ENCODE assay signal across 26 cellular contexts in the genomic region with DNA sequence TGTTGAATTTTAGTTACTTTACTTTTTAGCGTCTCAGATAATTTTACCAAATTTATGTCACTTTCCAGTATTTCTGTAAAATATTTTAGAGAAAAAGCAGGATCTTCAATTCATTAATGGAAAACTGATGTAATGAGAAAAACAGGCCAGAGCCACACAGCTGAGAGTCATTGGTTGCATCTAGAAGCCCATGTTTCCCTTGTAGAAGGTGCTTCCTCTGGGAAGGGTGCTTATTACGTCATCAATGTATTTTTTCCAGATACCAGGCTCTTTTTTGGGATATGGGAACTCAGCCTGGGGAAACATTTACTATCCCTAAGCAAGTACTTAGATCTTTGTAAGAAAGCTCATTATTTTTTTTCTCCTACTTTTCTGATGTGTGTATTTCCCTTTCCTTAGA.
DNase-seq lines count a peak whose midpoint lies in the region; ATAC-seq, FAIRE-seq and TF ChIP-seq lines count a peak whose summit lies in the region.
"Had no signal": no experiment of that assay in that cellular context is flagged by ENCODE, and none has a peak within 500 bp of the region (broad histone marks: within the 10 kb centered on the region; RNA-seq: fewer than 3 reads in every experiment).

No MANE protein-coding gene starts in this region.

- no peaks in the 10 kb centered on the region for H3K36me3 Mint-ChIP-seq in activated T-helper 1 cell treated with anti-CD3 and anti-CD28 coated beads, Interleukin-12 subunit alpha, Interleukin-12 subunit beta, Interleukin-2, Interleukin-4 antibody, amounts not matched to agents 30 ng/mL and 10 ng/mL and 1 ng/mL, durations not matched to agents 14 hours and 24 hours and 36 hours (ENCODE audit: low read depth)
- H3K36me3 Mint-ChIP-seq: CD14-positive monocyte, IgD-negative memory B cell had no signal

- H3K9me3 Mint-ChIP-seq in activated T-helper 1 cell treated with anti-CD3 and anti-CD28 coated beads, Interleukin-12 subunit alpha, Interleukin-12 subunit beta, Interleukin-2, Interleukin-4 antibody, amounts not matched to agents 30 ng/mL and 10 ng/mL and 1 ng/mL, durations not matched to agents 14 hours and 24 hours and 36 hours, result no peaks in the 10 kb centered on the region
- H3K9me3 Mint-ChIP-seq: HFFc6 had no signal

- no peak for ATAC-seq in HepG2
- no peak for ATAC-seq in HG03520 (IDR thresholded peaks at IDR 0.05; ENCODE audit: unreplicated experiment)

- TF ChIP-seq POLR2A in HepG2 (IDR thresholded peaks at IDR 0.05; ENCODE audit: insufficient read depth in 1 of 2, low read depth in 2 of 2, low read length in 2 of 2), result no peak
- TF ChIP-seq POLR2A in sigmoid colon (IDR thresholded peaks at IDR 0.05), result no peak

- H4K20me1 ChIP-seq in HepG2 (ENCODE audit: insufficient read depth, low read length), result no peaks in the 10 kb centered on the region

- TF ChIP-seq RAD21 in HepG2 (CRISPR knock-in tag; IDR thresholded peaks at IDR 0.05), result no peak

- in situ Hi-C loops in HepG2 (cut with HindIII; ENCODE audit: extremely low pct_ligation_motif_present, low pct_unique_long_range_greater_than_20kb), result no loop called here

- no peak overlapping the region for H3K9ac ChIP-seq in HepG2 (ENCODE audit: insufficient read depth, low read depth, low read length)

- CTCF ChIA-PET in HepG2 (lab: Yijun Ruan, JAX; ENCODE audit: low intra/inter-chr PET ratio, low total read pairs), result no interaction called here

- peak overlapping the region; percentile 65 for H3K27ac ChIP-seq in ascending aorta
- H3K27ac ChIP-seq in HepG2 (ENCODE audit: extremely low read length, insufficient read depth, low read length), result no peak overlapping the region
- H3K27ac ChIP-seq in sigmoid colon, result peak overlapping the region in 3 of 4 donors; percentile 65 to 68 (median 66)
- H3K27ac ChIP-seq: 22Rv1, HL-60, PC-9, RWPE1, SJSA1 had no signal

- H3K9me3 ChIP-seq in ascending aorta, result no peaks in the 10 kb centered on the region
- no peaks in the 10 kb centered on the region for H3K9me3 ChIP-seq in HepG2 (ENCODE audit: low read length)
- H3K9me3 ChIP-seq in sigmoid colon, result no peaks in the 10 kb centered on the region
- H3K9me3 ChIP-seq: SJSA1 had no signal

- no peaks in the 10 kb centered on the region for H3K4me1 Mint-ChIP-seq in activated T-helper 1 cell treated with anti-CD3 and anti-CD28 coated beads, Interleukin-12 subunit alpha, Interleukin-12 subunit beta, Interleukin-2, Interleukin-4 antibody, amounts not matched to agents 30 ng/mL and 10 ng/mL and 1 ng/mL, durations not matched to agents 14 hours and 24 hours and 36 hours (ENCODE audit: low read depth)
- H3K4me1 Mint-ChIP-seq: IgD-negative memory B cell had no signal

- POLR2A ChIA-PET in HepG2 (lab: Yijun Ruan, JAX), result no interaction called here

- H3K27ac Mint-ChIP-seq in activated T-helper 1 cell treated with anti-CD3 and anti-CD28 coated beads, Interleukin-12 subunit alpha, Interleukin-12 subunit beta, Interleukin-2, Interleukin-4 antibody, amounts not matched to agents 30 ng/mL and 10 ng/mL and 1 ng/mL, durations not matched to agents 14 hours and 24 hours and 36 hours, result no peak overlapping the region
- H3K27ac Mint-ChIP-seq: CD14-positive monocyte, IgD-negative memory B cell had no signal

- no peak overlapping the region for H3K4me3 Mint-ChIP-seq in activated T-helper 1 cell treated with anti-CD3 and anti-CD28 coated beads, Interleukin-12 subunit alpha, Interleukin-12 subunit beta, Interleukin-2, Interleukin-4 antibody, amounts not matched to agents 30 ng/mL and 10 ng/mL and 1 ng/mL, durations not matched to agents 14 hours and 24 hours and 36 hours
- H3K4me3 Mint-ChIP-seq: CD14-positive monocyte, HFFc6, IgD-negative memory B cell had no signal

- 100% methylated on average over 2 of the region's 2 CpGs for WGBS in HepG2 (ENCODE audit: low lambda C conversion rate)
- 87 to 94% methylated on average over 2 of the region's 2 CpGs for whole genome bisulfite sequencing in sigmoid colon, 2 donors

- intact Hi-C loops in ascending aorta (cut with DNase I), result loop anchor here (2.0 kb wide), 1 partner anchor 13 kb away; no protein-coding TSS in a partner anchor
- intact Hi-C loops in HepG2 (cut with micrococcal nuclease; ENCODE audit: unreplicated experiment), result no loop called here
- intact Hi-C loops in sigmoid colon (cut with DNase I), result loop anchor here (5.0 to 10.0 kb wide), 2 partner anchors 32 to 85 kb away; partner anchors contain the start of gene PHLDB2
- intact Hi-C loops in activated T-helper 1 cell treated with anti-CD3 and anti-CD28 coated beads, Interleukin-12 subunit alpha, Interleukin-12 subunit beta, Interleukin-2, Interleukin-4 antibody, amounts not matched to agents 30 ng/mL and 10 ng/mL and 1 ng/mL, durations not matched to agents 14 hours and 24 hours and 36 hours (cut with micrococcal nuclease), result no loop called here

- no peak for FAIRE-seq in HepG2 (lab: Jason Lieb, UNC)
- FAIRE-seq: H54 had no signal

- DNase-seq in NCI-H82 (lab: John Stamatoyannopoulos, UW) (peak; percentile 50), NCI-H82 treated with DMSO at 0.1 percent for 48 hours (lab: John Stamatoyannopoulos, UW; ENCODE audit: unreplicated experiment) (no peak), ascending aorta (ENCODE audit: low spot score in 2 of 2) (no peak), HepG2 (ENCODE audit: low spot score) (no peak), sigmoid colon (no peak), NOMO-1 (lab: John Stamatoyannopoulos, UW; ENCODE audit: unreplicated experiment in 2 of 2) (no peak)
- DNase-seq in activated T-helper 1 cell treated with anti-CD3 and anti-CD28 coated beads, Interleukin-12 subunit alpha, Interleukin-12 subunit beta, Interleukin-2, Interleukin-4 antibody, amounts not matched to agents 30 ng/mL and 10 ng/mL and 1 ng/mL, durations not matched to agents 14 hours and 24 hours and 36 hours (ENCODE audit: low spot score), result no peak
- DNase-seq: DMS79 treated with DMSO at 0.1 percent for 48 hours, HFFc6, Kasumi-1, MG63, NCI-H1048, NCI-H1436 treated with DMSO at 0.1 percent for 48 hours, NCI-H2081, NCI-H2171 treated with DMSO at 0.1 percent for 48 hours, NCI-H446 treated with DMSO at 0.1 percent for 48 hours, NCI-H748 treated with DMSO at 0.1 percent for 48 hours, PC-9 had no signal

- TF ChIP-seq EP300 in HepG2 (IDR thresholded peaks at IDR 0.05; ENCODE audit: low read depth in 2 of 2, low read length in 2 of 2) (no peak), HepG2 (CRISPR knock-in tag; IDR thresholded peaks at IDR 0.05; ENCODE audit: borderline replicate concordance) (no peak), sigmoid colon (IDR thresholded peaks at IDR 0.05) (no peak)

- no peaks in the 10 kb centered on the region for H3K36me3 ChIP-seq in ascending aorta
- H3K36me3 ChIP-seq in HepG2 (replicated peaks in 1 of 2; ENCODE audit: control insufficient read depth in 1 of 2, insufficient read depth in 2 of 2, low read length in 2 of 2), result no peaks in the 10 kb centered on the region
- no peaks in the 10 kb centered on the region for H3K36me3 ChIP-seq in sigmoid colon
- H3K36me3 ChIP-seq: MG63, SJSA1 had no signal

- H3K27me3 ChIP-seq in ascending aorta (no peaks in the 10 kb centered on the region), HepG2 (ENCODE audit: control insufficient read depth in 1 of 2, insufficient read depth in 2 of 2, low read length in 2 of 2) (no peaks in the 10 kb centered on the region), sigmoid colon (no peaks in the 10 kb centered on the region)
- H3K27me3 ChIP-seq: MG63, SJSA1 had no signal

- H3K4me2 ChIP-seq in HepG2 (ENCODE audit: low read depth, low read length), result no peak overlapping the region
- H3K4me2 ChIP-seq: PC-9 had no signal

- H2AFZ ChIP-seq in HepG2 (ENCODE audit: low read length), result no peak overlapping the region
- H2AFZ ChIP-seq: PC-9 had no signal

- peaks cover 4 to 29% of the 10 kb centered on the region in 2 donors for H3K4me1 ChIP-seq in ascending aorta
- peaks cover 30% of the 10 kb centered on the region for H3K4me1 ChIP-seq in HepG2 (ENCODE audit: insufficient read depth, low read length)
- peaks cover 0 to 32% (median 25%) of the 10 kb centered on the region in 4 donors for H3K4me1 ChIP-seq in sigmoid colon

- H3K27me3 Mint-ChIP-seq in activated T-helper 1 cell treated with anti-CD3 and anti-CD28 coated beads, Interleukin-12 subunit alpha, Interleukin-12 subunit beta, Interleukin-2, Interleukin-4 antibody, amounts not matched to agents 30 ng/mL and 10 ng/mL and 1 ng/mL, durations not matched to agents 14 hours and 24 hours and 36 hours (ENCODE audit: insufficient read depth), result no peaks in the 10 kb centered on the region
- H3K27me3 Mint-ChIP-seq: IgD-negative memory B cell had no signal

- TF ChIP-seq CTCF in ascending aorta (IDR thresholded peaks at IDR 0.05), result no peak
- no peak for TF ChIP-seq CTCF in HepG2 (CRISPR knock-in tag; IDR thresholded peaks at IDR 0.05)
- TF ChIP-seq CTCF in sigmoid colon (IDR thresholded peaks at IDR 0.05), result no peak

- no TSS peak for BruUV-seq in HepG2 (replicated peaks; lab: Mats Ljungman, UMichigan)

- H3K4me3 ChIP-seq in ascending aorta (no peak overlapping the region), HepG2 (replicated peaks in 1 of 3; ENCODE audit: insufficient read depth in 1 of 3, low read depth in 2 of 3, low read length in 3 of 3) (no peak overlapping the region), sigmoid colon (no peak overlapping the region)
- H3K4me3 ChIP-seq: MG63, PC-9, SJSA1 had no signal

- H3K79me2 ChIP-seq in HepG2 (ENCODE audit: insufficient read depth, low read length), result peaks cover 3% of the 10 kb centered on the region

TF ChIP-seq in HepG2, 621 proteins besides CTCF, POLR2A, EP300 and RAD21:
- TF ChIP-seq ZNF7 (CRISPR knock-in tag; IDR thresholded peaks at IDR 0.05) (no peak), CEBPB (IDR thresholded peaks at IDR 0.05; ENCODE audit: borderline replicate concordance, low read depth, low read length) (peak; percentile 16; the same call in 1 of the 2 replicates)
TF ChIP-seq in HepG2: peak in this region for 1.

Comparison
In these comparisons a context has a peak if more than half of its experiments do, and no peak if none do; other contexts are left out.
1. intact Hi-C loops: an anchor here in ascending aorta (2.0 kb wide) and sigmoid colon (5.0 to 10.0 kb wide); none called in HepG2 and activated T-helper 1 cell treated with anti-CD3 and anti-CD28 coated beads, Interleukin-12 subunit alpha, Interleukin-12 subunit beta, Interleukin-2, Interleukin-4 antibody, amounts not matched to agents 30 ng/mL and 10 ng/mL and 1 ng/mL, durations not matched to agents 14 hours and 24 hours and 36 hours.